ENCODE assay signal across 11 cellular contexts in genomic region chr10:63261496-63261895, GRCh38.
DNase-seq lines count a peak whose midpoint lies in the region; ATAC-seq and TF ChIP-seq lines count a peak whose summit lies in the region.
"Had no signal": no experiment of that assay in that cellular context is flagged by ENCODE, and none has a peak within 500 bp of the region (broad histone marks: within the 10 kb centered on the region; RNA-seq: fewer than 3 reads in every experiment).

No MANE protein-coding gene starts in this region.

- H3K9ac ChIP-seq in KMS-11: no peak overlapping the region

- intact Hi-C loops in heart right ventricle (cut with DNase I): loop anchor here in 2 of 10 donors (10.0 kb wide), 2 partner anchors 47 to 263 kb away; partner anchors contain the start of gene REEP3 (in 1 of the 2)
- intact Hi-C loops in left cardiac atrium (cut with DNase I): no loop called here
- intact Hi-C loops in posterior vena cava (cut with DNase I): no loop called here

- H3K36me3 Mint-ChIP-seq in endothelial cell (ENCODE audit: low read depth, unreplicated experiment): peaks cover 3% of the 10 kb centered on the region

- ATAC-seq in heart right ventricle (no peak), left cardiac atrium (no peak)

- H3K4me1 Mint-ChIP-seq in endothelial cell (ENCODE audit: unreplicated experiment): peaks cover 23% of the 10 kb centered on the region

- H4K20me1 ChIP-seq in KMS-11 (ENCODE audit: insufficient read depth): peaks cover 4% of the 10 kb centered on the region; the same call in 1 of the 2 replicates

- H3K36me3 ChIP-seq in heart right ventricle (peaks cover 0 to 22% (median 0%) of the 10 kb centered on the region in 9 donors), KMS-11 (ENCODE audit: insufficient read depth) (no peaks in the 10 kb centered on the region; the same call in none of the 2 replicates), urinary bladder (ENCODE audit: insufficient read depth) (no peaks in the 10 kb centered on the region)

- H3K4me3 ChIP-seq in heart right ventricle: peak overlapping the region in 1 of 10 donors; percentile 5
- no peak overlapping the region for H3K4me3 ChIP-seq in KMS-11 (IDR thresholded peaks at IDR 0.05; ENCODE audit: insufficient read depth, low read depth, low read length)
- no peak overlapping the region for H3K4me3 ChIP-seq in urinary bladder (ENCODE audit: low read depth, low read length)

- H3K4me3 Mint-ChIP-seq in endothelial cell (ENCODE audit: unreplicated experiment): peak overlapping the region; percentile 37

- H3K27me3 ChIP-seq in heart right ventricle (no peaks in the 10 kb centered on the region), KMS-11 (ENCODE audit: insufficient read depth, low read depth) (no peaks in the 10 kb centered on the region)

- H3K27ac ChIP-seq in heart right ventricle: peak overlapping the region in 7 of 10 donors; percentile 3 to 75 (median 30)
- H3K27ac ChIP-seq in KMS-11: no peak overlapping the region
- H3K27ac ChIP-seq in urinary bladder (ENCODE audit: low read depth): peak overlapping the region; percentile 38
- H3K27ac ChIP-seq: C4-2B had no signal

- peak overlapping the region; percentile 36 for H3K27ac Mint-ChIP-seq in endothelial cell (ENCODE audit: unreplicated experiment)

- no peak overlapping the region for H2AFZ ChIP-seq in KMS-11 (ENCODE audit: low read depth)

- H3K9me3 ChIP-seq in heart right ventricle: no peaks in the 10 kb centered on the region

- 90 to 93% methylated on average over 3 of the region's 3 CpGs for WGBS in heart right ventricle, 2 donors
- WGBS in urinary bladder: 89% methylated on average over 3 of the region's 3 CpGs

- H3K79me2 ChIP-seq in KMS-11 (ENCODE audit: insufficient read depth, low read depth): peaks cover 100% of the 10 kb centered on the region

- DNase-seq in heart right ventricle (no peak), left cardiac atrium (no peak), endothelial cell (ENCODE audit: low spot score) (no peak), HuH-7.5 (ENCODE audit: low spot score) (no peak), posterior vena cava (ENCODE audit: low spot score) (no peak), NCI-H510A treated with DMSO at 0.1 percent for 48 hours (lab: John Stamatoyannopoulos, UW) (no peak)
- DNase-seq: caudate nucleus had no signal

- TF ChIP-seq CTCF in heart right ventricle (IDR thresholded peaks at IDR 0.05) (no peak), KMS-11 (conservative IDR thresholded peaks at IDR 0.05; ENCODE audit: low read depth, low read length) (no peak), endothelial cell (IDR thresholded peaks at IDR 0.05; ENCODE audit: unreplicated experiment) (no peak)

- no peaks in the 10 kb centered on the region for H3K9me3 Mint-ChIP-seq in endothelial cell (ENCODE audit: unreplicated experiment)
- H3K9me3 Mint-ChIP-seq: nephron had no signal

- peak overlapping the region; percentile 31; the same call in 1 of the 2 replicates for H3K4me2 ChIP-seq in KMS-11

- H3K4me1 ChIP-seq in heart right ventricle: peaks cover 4 to 83% (median 72%) of the 10 kb centered on the region in 9 donors
- H3K4me1 ChIP-seq in KMS-11 (ENCODE audit: low read depth, poor library complexity, severe bottlenecking): peaks cover 80% of the 10 kb centered on the region
- peaks cover 2% of the 10 kb centered on the region for H3K4me1 ChIP-seq in urinary bladder (ENCODE audit: insufficient read depth)

- peaks cover 3% of the 10 kb centered on the region for H3K27me3 Mint-ChIP-seq in endothelial cell (ENCODE audit: unreplicated experiment)
